ENCODE assay signal across 1 cellular context in the genomic region with DNA sequence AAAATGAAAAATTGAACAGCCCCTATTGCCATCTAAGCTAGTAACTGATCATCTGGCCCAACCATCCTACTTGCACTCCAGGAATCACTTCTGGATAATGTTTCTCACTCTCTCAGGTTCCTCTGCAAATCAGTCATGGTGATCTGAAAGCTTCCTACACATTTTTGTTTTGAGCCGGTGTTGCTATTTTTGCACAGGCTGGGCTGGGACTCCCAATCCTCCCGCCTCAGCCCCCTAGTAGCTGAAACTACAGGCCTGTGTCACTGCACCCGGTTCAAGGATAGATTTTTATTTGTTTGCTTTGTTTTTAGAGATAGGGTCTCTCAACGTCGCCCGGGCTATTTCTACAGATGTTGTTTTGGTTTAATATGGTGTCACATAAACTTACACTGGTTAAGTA.
TF ChIP-seq lines count a peak whose summit lies in the region.

No MANE protein-coding gene starts in this region.

TF ChIP-seq in HepG2, 621 proteins besides CTCF, POLR2A, EP300 and RAD21 (continued from another document):
- TF ChIP-seq, protein P1, sequence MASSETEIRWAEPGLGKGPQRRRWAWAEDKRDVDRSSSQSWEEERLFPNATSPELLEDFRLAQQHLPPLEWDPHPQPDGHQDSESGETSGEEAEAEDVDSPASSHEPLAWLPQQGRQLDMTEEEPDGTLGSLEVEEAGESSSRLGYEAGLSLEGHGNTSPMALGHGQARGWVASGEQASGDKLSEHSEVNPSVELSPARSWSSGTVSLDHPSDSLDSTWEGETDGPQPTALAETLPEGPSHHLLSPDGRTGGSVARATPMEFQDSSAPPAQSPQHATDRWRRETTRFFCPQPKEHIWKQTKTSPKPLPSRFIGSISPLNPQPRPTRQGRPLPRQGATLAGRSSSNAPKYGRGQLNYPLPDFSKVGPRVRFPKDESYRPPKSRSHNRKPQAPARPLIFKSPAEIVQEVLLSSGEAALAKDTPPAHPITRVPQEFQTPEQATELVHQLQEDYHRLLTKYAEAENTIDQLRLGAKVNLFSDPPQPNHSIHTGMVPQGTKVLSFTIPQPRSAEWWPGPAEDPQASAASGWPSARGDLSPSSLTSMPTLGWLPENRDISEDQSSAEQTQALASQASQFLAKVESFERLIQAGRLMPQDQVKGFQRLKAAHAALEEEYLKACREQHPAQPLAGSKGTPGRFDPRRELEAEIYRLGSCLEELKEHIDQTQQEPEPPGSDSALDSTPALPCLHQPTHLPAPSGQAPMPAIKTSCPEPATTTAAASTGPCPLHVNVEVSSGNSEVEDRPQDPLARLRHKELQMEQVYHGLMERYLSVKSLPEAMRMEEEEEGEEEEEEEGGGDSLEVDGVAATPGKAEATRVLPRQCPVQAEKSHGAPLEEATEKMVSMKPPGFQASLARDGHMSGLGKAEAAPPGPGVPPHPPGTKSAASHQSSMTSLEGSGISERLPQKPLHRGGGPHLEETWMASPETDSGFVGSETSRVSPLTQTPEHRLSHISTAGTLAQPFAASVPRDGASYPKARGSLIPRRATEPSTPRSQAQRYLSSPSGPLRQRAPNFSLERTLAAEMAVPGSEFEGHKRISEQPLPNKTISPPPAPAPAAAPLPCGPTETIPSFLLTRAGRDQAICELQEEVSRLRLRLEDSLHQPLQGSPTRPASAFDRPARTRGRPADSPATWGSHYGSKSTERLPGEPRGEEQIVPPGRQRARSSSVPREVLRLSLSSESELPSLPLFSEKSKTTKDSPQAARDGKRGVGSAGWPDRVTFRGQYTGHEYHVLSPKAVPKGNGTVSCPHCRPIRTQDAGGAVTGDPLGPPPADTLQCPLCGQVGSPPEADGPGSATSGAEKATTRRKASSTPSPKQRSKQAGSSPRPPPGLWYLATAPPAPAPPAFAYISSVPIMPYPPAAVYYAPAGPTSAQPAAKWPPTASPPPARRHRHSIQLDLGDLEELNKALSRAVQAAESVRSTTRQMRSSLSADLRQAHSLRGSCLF (CRISPR knock-in tag; IDR thresholded peaks at IDR 0.05; ENCODE audit: borderline replicate concordance), result no peak
- TF ChIP-seq SMARCC2 (IDR thresholded peaks at IDR 0.05) (no peak), ZFP36L1 (CRISPR knock-in tag; IDR thresholded peaks at IDR 0.05) (no peak), HNF4G (IDR thresholded peaks at IDR 0.05; ENCODE audit: borderline replicate concordance, low read depth, low read length) (no peak), HNF4G (CRISPR knock-in tag; IDR thresholded peaks at IDR 0.05; ENCODE audit: borderline replicate concordance, low read depth) (no peak), ASH2L (IDR thresholded peaks at IDR 0.05; ENCODE audit: insufficient read length, low read depth, low read length) (no peak), TBX3 (IDR thresholded peaks at IDR 0.05; ENCODE audit: borderline replicate concordance) (no peak), RBFOX2 (IDR thresholded peaks at IDR 0.05; ENCODE audit: low read depth, low read length) (no peak), TOPORS (CRISPR knock-in tag; IDR thresholded peaks at IDR 0.05) (no peak), KDM5A (IDR thresholded peaks at IDR 0.05; ENCODE audit: borderline replicate concordance, low read length) (no peak)
- TF ChIP-seq, protein P2, sequence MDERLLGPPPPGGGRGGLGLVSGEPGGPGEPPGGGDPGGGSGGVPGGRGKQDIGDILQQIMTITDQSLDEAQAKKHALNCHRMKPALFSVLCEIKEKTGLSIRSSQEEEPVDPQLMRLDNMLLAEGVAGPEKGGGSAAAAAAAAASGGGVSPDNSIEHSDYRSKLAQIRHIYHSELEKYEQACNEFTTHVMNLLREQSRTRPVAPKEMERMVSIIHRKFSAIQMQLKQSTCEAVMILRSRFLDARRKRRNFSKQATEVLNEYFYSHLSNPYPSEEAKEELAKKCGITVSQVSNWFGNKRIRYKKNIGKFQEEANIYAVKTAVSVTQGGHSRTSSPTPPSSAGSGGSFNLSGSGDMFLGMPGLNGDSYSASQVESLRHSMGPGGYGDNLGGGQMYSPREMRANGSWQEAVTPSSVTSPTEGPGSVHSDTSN (CRISPR knock-in tag; IDR thresholded peaks at IDR 0.05), result no peak
- TF ChIP-seq, protein P3, sequence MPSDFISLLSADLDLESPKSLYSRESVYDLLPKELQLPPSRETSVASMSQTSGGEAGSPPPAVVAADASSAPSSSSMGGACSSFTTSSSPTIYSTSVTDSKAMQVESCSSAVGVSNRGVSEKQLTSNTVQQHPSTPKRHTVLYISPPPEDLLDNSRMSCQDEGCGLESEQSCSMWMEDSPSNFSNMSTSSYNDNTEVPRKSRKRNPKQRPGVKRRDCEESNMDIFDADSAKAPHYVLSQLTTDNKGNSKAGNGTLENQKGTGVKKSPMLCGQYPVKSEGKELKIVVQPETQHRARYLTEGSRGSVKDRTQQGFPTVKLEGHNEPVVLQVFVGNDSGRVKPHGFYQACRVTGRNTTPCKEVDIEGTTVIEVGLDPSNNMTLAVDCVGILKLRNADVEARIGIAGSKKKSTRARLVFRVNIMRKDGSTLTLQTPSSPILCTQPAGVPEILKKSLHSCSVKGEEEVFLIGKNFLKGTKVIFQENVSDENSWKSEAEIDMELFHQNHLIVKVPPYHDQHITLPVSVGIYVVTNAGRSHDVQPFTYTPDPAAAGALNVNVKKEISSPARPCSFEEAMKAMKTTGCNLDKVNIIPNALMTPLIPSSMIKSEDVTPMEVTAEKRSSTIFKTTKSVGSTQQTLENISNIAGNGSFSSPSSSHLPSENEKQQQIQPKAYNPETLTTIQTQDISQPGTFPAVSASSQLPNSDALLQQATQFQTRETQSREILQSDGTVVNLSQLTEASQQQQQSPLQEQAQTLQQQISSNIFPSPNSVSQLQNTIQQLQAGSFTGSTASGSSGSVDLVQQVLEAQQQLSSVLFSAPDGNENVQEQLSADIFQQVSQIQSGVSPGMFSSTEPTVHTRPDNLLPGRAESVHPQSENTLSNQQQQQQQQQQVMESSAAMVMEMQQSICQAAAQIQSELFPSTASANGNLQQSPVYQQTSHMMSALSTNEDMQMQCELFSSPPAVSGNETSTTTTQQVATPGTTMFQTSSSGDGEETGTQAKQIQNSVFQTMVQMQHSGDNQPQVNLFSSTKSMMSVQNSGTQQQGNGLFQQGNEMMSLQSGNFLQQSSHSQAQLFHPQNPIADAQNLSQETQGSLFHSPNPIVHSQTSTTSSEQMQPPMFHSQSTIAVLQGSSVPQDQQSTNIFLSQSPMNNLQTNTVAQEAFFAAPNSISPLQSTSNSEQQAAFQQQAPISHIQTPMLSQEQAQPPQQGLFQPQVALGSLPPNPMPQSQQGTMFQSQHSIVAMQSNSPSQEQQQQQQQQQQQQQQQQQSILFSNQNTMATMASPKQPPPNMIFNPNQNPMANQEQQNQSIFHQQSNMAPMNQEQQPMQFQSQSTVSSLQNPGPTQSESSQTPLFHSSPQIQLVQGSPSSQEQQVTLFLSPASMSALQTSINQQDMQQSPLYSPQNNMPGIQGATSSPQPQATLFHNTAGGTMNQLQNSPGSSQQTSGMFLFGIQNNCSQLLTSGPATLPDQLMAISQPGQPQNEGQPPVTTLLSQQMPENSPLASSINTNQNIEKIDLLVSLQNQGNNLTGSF (CRISPR knock-in tag; IDR thresholded peaks at IDR 0.05), result no peak
